8 cellular contexts compared by ENCODE assay signal in genomic region chrX:49167740-49168108, GRCh38. TPM values are rescaled to one million over a fixed set of nuclear protein-coding genes. Genes with fewer than 3 reads are reported as not detected.
DNase-seq lines count a peak whose midpoint lies in the region; ATAC-seq, FAIRE-seq and TF ChIP-seq lines count a peak whose summit lies in the region.

No MANE protein-coding gene starts in this region.

- H3K9ac ChIP-seq in fibroblast of lung (ENCODE audit: insufficient read depth, low read length): no peak overlapping the region

- H3K4me1 ChIP-seq in fibroblast of lung (ENCODE audit: control insufficient read depth, extremely low read depth, insufficient read depth, low read length) (peaks cover 3% of the 10 kb centered on the region), gastrocnemius medialis (peaks cover 8 to 10% of the 10 kb centered on the region in 2 donors), Caco-2 (no peaks in the 10 kb centered on the region)

- FAIRE-seq in GM12892 (lab: Jason Lieb, UNC): peak; percentile 53

- no TSS peak for BruUV-seq in Caco-2 (replicated peaks; lab: Mats Ljungman, UMichigan)

- no peaks in the 10 kb centered on the region for H3K27me3 ChIP-seq in fibroblast of lung (ENCODE audit: control insufficient read depth, insufficient read depth, low read length)
- no peaks in the 10 kb centered on the region for H3K27me3 ChIP-seq in gastrocnemius medialis
- H3K27me3 ChIP-seq in Caco-2 (replicated peaks; ENCODE audit: control insufficient read depth, insufficient read depth, low read length): no peaks in the 10 kb centered on the region

- H2AFZ ChIP-seq in fibroblast of lung (ENCODE audit: low read length): no peak overlapping the region

- POLR2A ChIA-PET in Caco-2 (lab: Charles Lee): no interaction called here

- TF ChIP-seq POLR2A in GM12892 (IDR thresholded peaks at IDR 0.05; ENCODE audit: low read depth, low read length) (no peak), gastrocnemius medialis (IDR thresholded peaks at IDR 0.05) (no peak)

- H3K4me1 Mint-ChIP-seq in T-helper 17 cell: peaks cover 19% of the 10 kb centered on the region
- peaks cover 7% of the 10 kb centered on the region for H3K4me1 Mint-ChIP-seq in Caco-2 (ENCODE audit: low read depth, unreplicated experiment)

- intact Hi-C loops in gastrocnemius medialis (cut with DNase I; ENCODE audit: low total_unique reads): loop anchor here (5.0 to 10.0 kb wide), 2 partner anchors 273 to 1950 kb away; partner anchors contain the start of genes CDK16, PQBP1 and TIMM17B
- intact Hi-C loops in Caco-2 (cut with micrococcal nuclease; ENCODE audit: unreplicated experiment): no loop called here

- DNase-seq in GM12892 (ENCODE audit: insufficient read length): no peak
- no peak for DNase-seq in T-helper 17 cell
- no peak for DNase-seq in fibroblast of lung (ENCODE audit: low read depth in 2 of 2)
- no peak for DNase-seq in gastrocnemius medialis
- no peak for DNase-seq in pons (ENCODE audit: low spot score)
- DNase-seq in Caco-2: no peak
- no peak for DNase-seq in stimulated activated naive CD4-positive, alpha-beta T cell treated with Interleukin-2 at 50 U/mL for 16 hours (lab: John Stamatoyannopoulos, UW)

- H3K36me3 ChIP-seq in fibroblast of lung (ENCODE audit: control insufficient read depth, insufficient read depth, low read length) (no peaks in the 10 kb centered on the region), gastrocnemius medialis (no peaks in the 10 kb centered on the region), Caco-2 (ENCODE audit: control insufficient read depth, insufficient read depth, low read length) (no peaks in the 10 kb centered on the region)

- no peak for TF ChIP-seq CTCF in fibroblast of lung (conservative IDR thresholded peaks at IDR 0.05 in 1 of 2, IDR thresholded peaks at IDR 0.05 in 1 of 2; ENCODE audit: low read depth in 1 of 2, low read length in 2 of 2)
- TF ChIP-seq CTCF in gastrocnemius medialis (IDR thresholded peaks at IDR 0.05 in 4 of 5, conservative IDR thresholded peaks at IDR 0.05 in 1 of 5): no peak
- TF ChIP-seq CTCF in Caco-2 (IDR thresholded peaks at IDR 0.05; ENCODE audit: insufficient read depth in 1 of 2, low read depth in 1 of 2, low read length in 1 of 2, severe bottlenecking in 1 of 2, unreplicated experiment in 1 of 2): no peak

- ATAC-seq in T-helper 17 cell (no peak), gastrocnemius medialis (no peak), GM18519 (IDR thresholded peaks at IDR 0.05; ENCODE audit: low FRiP score, unreplicated experiment) (no peak)

- H4K20me1 ChIP-seq in fibroblast of lung (ENCODE audit: control insufficient read depth, extremely low read depth, insufficient read depth, low read length): no peaks in the 10 kb centered on the region

- H3K4me3 ChIP-seq in fibroblast of lung (replicated peaks in 1 of 4; ENCODE audit: control extremely low read depth in 1 of 4, insufficient read depth in 1 of 4, low read depth in 3 of 4, low read length in 4 of 4) (peak overlapping the region in 3 of 4 experiments; percentile 44 to 50 (median 49)), gastrocnemius medialis (peak overlapping the region; percentile 53 to 55 (median 54)), Caco-2 (ENCODE audit: low read depth, low read length) (no peak overlapping the region)

- peak overlapping the region; percentile 96 for H3K27ac Mint-ChIP-seq in T-helper 17 cell
- H3K27ac Mint-ChIP-seq in Caco-2 (ENCODE audit: unreplicated experiment): no peak overlapping the region

- H3K27me3 Mint-ChIP-seq in T-helper 17 cell (no peaks in the 10 kb centered on the region), Caco-2 (ENCODE audit: insufficient read depth, unreplicated experiment) (no peaks in the 10 kb centered on the region)

- H3K36me3 Mint-ChIP-seq in T-helper 17 cell (ENCODE audit: low read depth): no peaks in the 10 kb centered on the region
- peaks cover 14% of the 10 kb centered on the region for H3K36me3 Mint-ChIP-seq in Caco-2 (ENCODE audit: insufficient read depth, unreplicated experiment)

- peaks cover 3% of the 10 kb centered on the region for H3K79me2 ChIP-seq in fibroblast of lung (ENCODE audit: control insufficient read depth, insufficient read depth, low read length)

- H3K4me2 ChIP-seq in fibroblast of lung (ENCODE audit: extremely low read depth, insufficient read depth, low read length): peak overlapping the region; percentile 83

- in situ Hi-C loops in gastrocnemius medialis (cut with MboI; ENCODE audit: low sequenced_read_pairs in 4 of 4): no loop called here

- H3K9me3 Mint-ChIP-seq in Caco-2 (ENCODE audit: unreplicated experiment): no peaks in the 10 kb centered on the region

- H3K4me3 Mint-ChIP-seq in T-helper 17 cell: peak overlapping the region; percentile 89
- no peak overlapping the region for H3K4me3 Mint-ChIP-seq in Caco-2 (ENCODE audit: unreplicated experiment)

- CTCF ChIA-PET in Caco-2 (lab: Charles Lee): no interaction called here

- H3K27ac ChIP-seq in fibroblast of lung (ENCODE audit: insufficient read depth, low read length) (peak overlapping the region; percentile 86), gastrocnemius medialis (peak overlapping the region; percentile 93 to 98 (median 95))

- H3K9me3 ChIP-seq in T-helper 17 cell (ENCODE audit: control insufficient read depth, low read length, poor library complexity, severe bottlenecking): no peaks in the 10 kb centered on the region
- no peaks in the 10 kb centered on the region for H3K9me3 ChIP-seq in fibroblast of lung (ENCODE audit: control insufficient read depth, insufficient read depth, low read depth, low read length)
- no peaks in the 10 kb centered on the region for H3K9me3 ChIP-seq in gastrocnemius medialis
- no peaks in the 10 kb centered on the region for H3K9me3 ChIP-seq in Caco-2

RNA-seq across cellular contexts. Expression of gene PLP2, which starts 4.0 kb away (rescaled TPM):
- polyA plus RNA-seq in GM12892 (2012; ENCODE audit: missing spikeins): 38.2 TPM
- total RNA-seq in T-helper 17 cell: 100 to 1,000 TPM; 180 to 203 TPM
- total RNA-seq in fibroblast of lung: 10.5 and 23.3 TPM in 2 replicates
- polyA plus RNA-seq in fibroblast of lung: 212 and 317 TPM in 2 replicates
- polyA plus RNA-seq in fibroblast of lung (2012): 208 and 292 TPM in 2 replicates
- 354 and 470 TPM in 2 replicates for polyA minus RNA-seq in fibroblast of lung (ENCODE audit: low replicate concordance)
- 10 to 100 TPM; 12.8 to 53.5 (median 32.5) TPM for total RNA-seq in gastrocnemius medialis
- total RNA-seq in Caco-2 (2022): 54.2 and 73.9 TPM in 2 replicates

RNA-seq across cellular contexts. Expression of gene MAGIX, which starts 5.2 kb away (rescaled TPM):
- polyA plus RNA-seq in GM12892 (2012; ENCODE audit: missing spikeins): 0.19 TPM
- total RNA-seq in T-helper 17 cell (1 to 10 TPM; 1.0 to 1.1 TPM), fibroblast of lung (1.0 and 1.7 TPM in 2 replicates), gastrocnemius medialis (1 to 10 TPM; 2.7 to 7.3 (median 5.3) TPM), Caco-2 (2022) (1.5 and 2.1 TPM in 2 replicates)
- 0.34 and 0.40 TPM in 2 replicates for polyA plus RNA-seq in fibroblast of lung
- polyA plus RNA-seq in fibroblast of lung (2012): 0.66 and 0.88 TPM in 2 replicates
- polyA minus RNA-seq in fibroblast of lung (ENCODE audit: low replicate concordance): 0.07 TPM in 1 of 2 replicates, not detected in the other

RNA-seq across cellular contexts. Expression of gene PRICKLE3, which starts 18.4 kb away (rescaled TPM):
- 9.1 TPM for polyA plus RNA-seq in GM12892 (2012; ENCODE audit: missing spikeins)
- 1 to 10 TPM; 4.8 to 7.5 TPM for total RNA-seq in T-helper 17 cell
- 4.6 and 7.4 TPM in 2 replicates for total RNA-seq in fibroblast of lung
- polyA plus RNA-seq in fibroblast of lung: 2.7 and 3.5 TPM in 2 replicates
- polyA plus RNA-seq in fibroblast of lung (2012): 4.5 and 5.4 TPM in 2 replicates
- polyA minus RNA-seq in fibroblast of lung (ENCODE audit: low replicate concordance): 7.0 and 8.0 TPM in 2 replicates
- 10 to 100 TPM in 3 of 4 donors, 1 to 10 TPM in 1; 9.1 to 33.1 (median 21.3) TPM for total RNA-seq in gastrocnemius medialis
- total RNA-seq in Caco-2 (2022): 8.4 and 10.9 TPM in 2 replicates

RNA-seq across cellular contexts. Expression of gene SYP, which starts 32.3 kb away (rescaled TPM):
- polyA plus RNA-seq in GM12892 (2012; ENCODE audit: missing spikeins): 1.2 TPM
- total RNA-seq in T-helper 17 cell (under 1 TPM; 0.30 to 0.60 TPM), fibroblast of lung (0.17 and 0.26 TPM in 2 replicates), gastrocnemius medialis (1 to 10 TPM in 1 of 4 donors, under 1 TPM in 3; 0.15 to 3.9 (median 0.40) TPM), Caco-2 (2022) (18.3 and 23.3 TPM in 2 replicates)
- 0.08 and 0.15 TPM in 2 replicates for polyA plus RNA-seq in fibroblast of lung
- polyA plus RNA-seq in fibroblast of lung (2012): 0.31 and 0.40 TPM in 2 replicates
- not detected in 2 replicates for polyA minus RNA-seq in fibroblast of lung (ENCODE audit: low replicate concordance)

RNA-seq across cellular contexts. Expression of gene GPKOW, which starts 44.2 kb away (rescaled TPM):
- 13.1 TPM for polyA plus RNA-seq in GM12892 (2012; ENCODE audit: missing spikeins)
- total RNA-seq in T-helper 17 cell (10 to 100 TPM; 13.5 to 14.4 TPM), fibroblast of lung (15.7 and 19.8 TPM in 2 replicates), gastrocnemius medialis (10 to 100 TPM; 35.2 to 41.3 (median 38.9) TPM), Caco-2 (2022) (25.4 and 25.6 TPM in 2 replicates)
- polyA plus RNA-seq in fibroblast of lung: 20.2 and 21.0 TPM in 2 replicates
- 23.0 and 24.4 TPM in 2 replicates for polyA plus RNA-seq in fibroblast of lung (2012)
- 10.6 and 17.1 TPM in 2 replicates for polyA minus RNA-seq in fibroblast of lung (ENCODE audit: low replicate concordance)
